In genomic region chr10:103829838-103830465, GRCh38 we compare ENCODE assay signal across 17 cellular contexts. TPM values are rescaled to one million over a fixed set of nuclear protein-coding genes. Genes with fewer than 3 reads are reported as not detected.
DNase-seq lines count a peak whose midpoint lies in the region; ATAC-seq and TF ChIP-seq lines count a peak whose summit lies in the region.
"Had no signal": no experiment of that assay in that cellular context is flagged by ENCODE, and none has a peak within 500 bp of the region (broad histone marks: within the 10 kb centered on the region; RNA-seq: fewer than 3 reads in every experiment).

No MANE protein-coding gene starts in this region.

- peak overlapping the region in 9 of 11 experiments; percentile 5 to 89 (median 75); a peak in 15 of 22 replicates for H3K9ac ChIP-seq in BLaER1 treated with 17β-estradiol and CSF1 and Interleukin-3, amounts not matched to agents 10 nM and 100 nM

- peaks cover 78 to 93% (median 89%) of the 10 kb centered on the region in 10 experiments for H3K4me1 ChIP-seq in BLaER1 treated with 17β-estradiol and CSF1 and Interleukin-3, amounts not matched to agents 10 nM and 100 nM
- peaks cover 55% of the 10 kb centered on the region for H3K4me1 ChIP-seq in OCI-LY7 (ENCODE audit: insufficient read depth, low read length, poor library complexity, severe bottlenecking)
- H3K4me1 ChIP-seq in osteoblast (ENCODE audit: insufficient read depth, low read length) = peaks cover 10% of the 10 kb centered on the region

- H3K27ac Mint-ChIP-seq in activated CD8-positive, alpha-beta T cell treated with anti-CD3 and anti-CD28 coated beads for 36 hours = no peak overlapping the region
- H3K27ac Mint-ChIP-seq: CD4-positive, alpha-beta memory T cell had no signal

- CTCF ChIA-PET in OCI-LY7 (lab: Charles Lee; ENCODE audit: unreplicated experiment) = no interaction called here
- CTCF ChIA-PET in activated CD8-positive, alpha-beta T cell treated with anti-CD3 and anti-CD28 coated beads for 36 hours (lab: Charles Lee) = interaction anchor here (1.4 kb wide), 1 partner anchor 18 kb away, joined by 7 read pairs; no protein-coding TSS in a partner anchor

- peaks cover 7 to 18% (median 14%) of the 10 kb centered on the region in 11 experiments; a peak in 21 of 22 replicates for H3K9me3 ChIP-seq in BLaER1 treated with 17β-estradiol and CSF1 and Interleukin-3, amounts not matched to agents 10 nM and 100 nM (replicated peaks in 1 of 11)
- H3K9me3 ChIP-seq in OCI-LY7 (ENCODE audit: low read length) (peaks cover 7% of the 10 kb centered on the region; the same call in 1 of the 2 replicates), osteoblast (ENCODE audit: low read depth, low read length) (no peaks in the 10 kb centered on the region)
- H3K9me3 ChIP-seq: Peyer's patch had no signal

- H4K20me1 ChIP-seq in BLaER1 treated with 17β-estradiol and CSF1 and Interleukin-3, amounts not matched to agents 10 nM and 100 nM = peaks cover 0 to 6% (median 0%) of the 10 kb centered on the region in 11 experiments; a peak in 3 of 22 replicates
- no peaks in the 10 kb centered on the region for H4K20me1 ChIP-seq in OCI-LY7 (ENCODE audit: insufficient read depth, low read length)
- H4K20me1 ChIP-seq in osteoblast (ENCODE audit: insufficient read depth, low read length) = peaks cover 4% of the 10 kb centered on the region

- peak overlapping the region; percentile 76 to 97 (median 86) for H3K4me2 ChIP-seq in BLaER1 treated with 17β-estradiol and CSF1 and Interleukin-3, amounts not matched to agents 10 nM and 100 nM
- H3K4me2 ChIP-seq in OCI-LY7 (ENCODE audit: low read length) (peak overlapping the region; percentile 66), osteoblast (ENCODE audit: insufficient read depth, low read length) (no peak overlapping the region)

- peaks cover 3% of the 10 kb centered on the region for H3K9me3 Mint-ChIP-seq in activated CD8-positive, alpha-beta T cell treated with anti-CD3 and anti-CD28 coated beads for 36 hours

- H3K27ac ChIP-seq in BLaER1 treated with 17β-estradiol and CSF1 and Interleukin-3, amounts not matched to agents 10 nM and 100 nM = peak overlapping the region in 9 of 11 experiments; percentile 68 to 98 (median 95); a peak in 17 of 22 replicates
- H3K27ac ChIP-seq in OCI-LY7 (ENCODE audit: low read depth, low read length, poor library complexity, severe bottlenecking) (no peak overlapping the region), epithelial cell of prostate (peak overlapping the region; percentile 78), osteoblast (ENCODE audit: low read depth, low read length) (no peak overlapping the region)
- H3K27ac ChIP-seq: Peyer's patch had no signal

- no peaks in the 10 kb centered on the region for H3K36me3 Mint-ChIP-seq in activated CD8-positive, alpha-beta T cell treated with anti-CD3 and anti-CD28 coated beads for 36 hours (ENCODE audit: low read depth)
- H3K36me3 Mint-ChIP-seq: CD4-positive, alpha-beta memory T cell had no signal

- no peak overlapping the region for H3K4me3 Mint-ChIP-seq in activated CD8-positive, alpha-beta T cell treated with anti-CD3 and anti-CD28 coated beads for 36 hours
- H3K4me3 Mint-ChIP-seq: CD4-positive, alpha-beta memory T cell had no signal

- ATAC-seq in activated CD8-positive, alpha-beta T cell treated with anti-CD3 and anti-CD28 coated beads for 36 hours = no peak

- peak overlapping the region in 2 of 10 experiments; percentile 29 to 48; a peak in 2 of 20 replicates for H3K4me3 ChIP-seq in BLaER1 treated with 17β-estradiol and CSF1 and Interleukin-3, amounts not matched to agents 10 nM and 100 nM
- no peak overlapping the region for H3K4me3 ChIP-seq in OCI-LY7 (ENCODE audit: low read depth, low read length, poor library complexity, severe bottlenecking)
- no peak overlapping the region for H3K4me3 ChIP-seq in osteoblast (ENCODE audit: insufficient read depth, low read length)
- H3K4me3 ChIP-seq: Peyer's patch had no signal

- intact Hi-C loops in OCI-LY7 (cut with micrococcal nuclease; ENCODE audit: unreplicated experiment) = no loop called here
- intact Hi-C loops in activated CD8-positive, alpha-beta T cell treated with anti-CD3 and anti-CD28 coated beads for 36 hours (cut with micrococcal nuclease) = no loop called here

- H2AFZ ChIP-seq in OCI-LY7 (ENCODE audit: low read length) = peak overlapping the region; percentile 69; the same call in 1 of the 2 replicates
- no peak overlapping the region for H2AFZ ChIP-seq in osteoblast (ENCODE audit: low read length)

- POLR2A ChIA-PET in OCI-LY7 (lab: Charles Lee) = interaction anchor here (0.6 kb wide), 1 partner anchor 87 kb away, joined by 11 read pairs; no protein-coding TSS in a partner anchor
- POLR2A ChIA-PET in activated CD8-positive, alpha-beta T cell treated with anti-CD3 and anti-CD28 coated beads for 36 hours (lab: Charles Lee) = no interaction called here

- DNase-seq in OCI-LY7 (ENCODE audit: low spot score) (no peak), epithelial cell of prostate (ENCODE audit: low read depth, low spot score) (no peak), osteoblast (ENCODE audit: insufficient read length, low spot score, missing footprints) (peak; percentile 11), anterior cingulate cortex (lab: John Stamatoyannopoulos, UW) (no peak), T-helper 1 cell (no peak)
- no peak for DNase-seq in activated CD8-positive, alpha-beta T cell treated with anti-CD3 and anti-CD28 coated beads for 36 hours
- DNase-seq: ACHN; CD4-positive, alpha-beta memory T cell; DMS79 treated with DMSO at 0.1 percent for 48 hours; HCEC 1CT; NCI-H1048; NCI-H1694; NCI-H2107; NCI-H226; NCI-H526 treated with DMSO at 0.1 percent for 48 hours; Peyer's patch had no signal

- no peaks in the 10 kb centered on the region for H3K27me3 ChIP-seq in BLaER1 treated with 17β-estradiol and CSF1 and Interleukin-3, amounts not matched to agents 10 nM and 100 nM
- no peaks in the 10 kb centered on the region for H3K27me3 ChIP-seq in osteoblast (ENCODE audit: insufficient read depth, low read length)
- H3K27me3 ChIP-seq: Peyer's patch had no signal

- H3K4me1 Mint-ChIP-seq in activated CD8-positive, alpha-beta T cell treated with anti-CD3 and anti-CD28 coated beads for 36 hours (ENCODE audit: low read depth) = no peaks in the 10 kb centered on the region

- no peaks in the 10 kb centered on the region for H3K27me3 Mint-ChIP-seq in activated CD8-positive, alpha-beta T cell treated with anti-CD3 and anti-CD28 coated beads for 36 hours
- H3K27me3 Mint-ChIP-seq: CD4-positive, alpha-beta memory T cell had no signal

- TF ChIP-seq CTCF in OCI-LY7 (conservative IDR thresholded peaks at IDR 0.05; ENCODE audit: low read length) (no peak), osteoblast (IDR thresholded peaks at IDR 0.05; ENCODE audit: extremely low read depth, low read depth, low read length) (no peak)
- no peak for TF ChIP-seq CTCF in activated CD8-positive, alpha-beta T cell treated with anti-CD3 and anti-CD28 coated beads for 36 hours (IDR thresholded peaks at IDR 0.05)

- H3K36me3 ChIP-seq in BLaER1 treated with 17β-estradiol and CSF1 and Interleukin-3, amounts not matched to agents 10 nM and 100 nM = peaks cover 0 to 10% (median 0%) of the 10 kb centered on the region in 11 experiments; a peak in 8 of 22 replicates
- H3K36me3 ChIP-seq in OCI-LY7 (ENCODE audit: insufficient read depth, low read length) (no peaks in the 10 kb centered on the region; the same call in 1 of the 2 replicates), osteoblast (ENCODE audit: insufficient read depth, low read length) (no peaks in the 10 kb centered on the region)
- H3K36me3 ChIP-seq: Peyer's patch had no signal

- BruUV-seq in OCI-LY7 (replicated peaks; lab: Mats Ljungman, UMichigan) = no TSS peak

- H3K79me2 ChIP-seq in OCI-LY7 (ENCODE audit: insufficient read depth, low read depth, low read length) = no peaks in the 10 kb centered on the region
- peaks cover 6% of the 10 kb centered on the region for H3K79me2 ChIP-seq in osteoblast (ENCODE audit: insufficient read depth, low read length)

- H3K9me2 ChIP-seq in OCI-LY7 (ENCODE audit: insufficient read depth, low read length) = no peaks in the 10 kb centered on the region

RNA-seq across cellular contexts. Expression of gene SH3PXD2A, which starts 25.4 kb away (rescaled TPM):
- total RNA-seq in OCI-LY7 (2014; rRNA removed; shearing (Covaris generic)) = 0.85 and 1.3 TPM in 2 replicates
- 5.8 and 5.9 TPM in 2 replicates for total RNA-seq in OCI-LY7 (2022)
- total RNA-seq in osteoblast = 27.7 and 29.0 TPM in 2 replicates
- 1 to 10 TPM; 6.5 to 7.4 TPM for total RNA-seq in activated CD8-positive, alpha-beta T cell treated with anti-CD3 and anti-CD28 coated beads for 36 hours

Comparison
In these comparisons a context has a peak if more than half of its experiments do, and no peak if none do; other contexts are left out.
1. H3K27ac ChIP-seq: peak in BLaER1 treated with 17β-estradiol and CSF1 and Interleukin-3, amounts not matched to agents 10 nM and 100 nM (9 of 11) and epithelial cell of prostate (single experiment); none in OCI-LY7 (single experiment) and osteoblast (single experiment).